In the genomic region with DNA sequence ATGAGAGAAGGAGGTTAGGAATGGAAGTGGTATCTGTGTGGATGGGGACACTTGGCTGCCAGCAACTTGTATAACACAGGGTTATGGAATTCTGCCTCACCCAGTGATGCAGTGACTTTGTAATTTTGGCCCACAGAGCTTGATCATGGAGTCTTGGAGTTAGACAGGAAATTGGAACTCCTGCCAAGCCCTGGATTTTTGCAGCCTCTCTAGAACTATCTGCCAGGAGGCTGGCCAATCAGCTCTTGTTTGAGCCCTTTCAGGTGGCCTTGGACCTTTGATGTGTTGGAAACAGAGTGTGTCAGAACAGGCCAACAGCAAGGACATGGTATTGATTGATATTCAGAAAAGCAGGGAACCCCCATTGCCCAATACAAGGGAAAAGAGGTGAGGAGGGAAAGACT, we compare ENCODE assay signal across 28 cellular contexts.
DNase-seq lines count a peak whose midpoint lies in the region; ATAC-seq and TF ChIP-seq lines count a peak whose summit lies in the region.
"Had no signal": no experiment of that assay in that cellular context is flagged by ENCODE, and none has a peak within 500 bp of the region (broad histone marks: within the 10 kb centered on the region; RNA-seq: fewer than 3 reads in every experiment).

No MANE protein-coding gene starts in this region.

- peak overlapping the region; percentile 88; the same call in 1 of the 2 replicates for H3K27ac ChIP-seq in KMS-11
- no peak overlapping the region for H3K27ac ChIP-seq in gastrocnemius medialis
- H3K27ac ChIP-seq: breast epithelium, pancreas, SJSA1, thoracic aorta, WERI-Rb-1 had no signal

- peaks cover 0 to 22% of the 10 kb centered on the region in 2 donors for H3K27me3 Mint-ChIP-seq in effector memory CD8-positive, alpha-beta T cell

- no peak overlapping the region for H3K4me3 ChIP-seq in KMS-11 (IDR thresholded peaks at IDR 0.05; ENCODE audit: insufficient read depth, low read depth, low read length)
- no peak overlapping the region for H3K4me3 ChIP-seq in gastrocnemius medialis
- H3K4me3 ChIP-seq: breast epithelium, lung, mucosa of descending colon, pancreas, SJSA1, thoracic aorta had no signal

- H3K4me1 Mint-ChIP-seq in effector memory CD8-positive, alpha-beta T cell (ENCODE audit: low read depth in 2 of 2) = peaks cover 49 to 55% of the 10 kb centered on the region in 2 donors

- H3K9me3 Mint-ChIP-seq in effector memory CD8-positive, alpha-beta T cell = peaks cover 1 to 7% of the 10 kb centered on the region in 2 donors

- in situ Hi-C loops in gastrocnemius medialis (cut with MboI; ENCODE audit: low sequenced_read_pairs in 4 of 4) = no loop called here

- H3K4me1 ChIP-seq in KMS-11 (ENCODE audit: low read depth, poor library complexity, severe bottlenecking) (peaks cover 38% of the 10 kb centered on the region), gastrocnemius medialis (no peaks in the 10 kb centered on the region)
- H3K4me1 ChIP-seq: breast epithelium, pancreas had no signal

- H3K36me3 ChIP-seq in KMS-11 (ENCODE audit: insufficient read depth) (no peaks in the 10 kb centered on the region), gastrocnemius medialis (no peaks in the 10 kb centered on the region)
- H3K36me3 ChIP-seq: breast epithelium, pancreas, SJSA1, thoracic aorta, WERI-Rb-1 had no signal

- H3K27ac Mint-ChIP-seq in effector memory CD8-positive, alpha-beta T cell = peak overlapping the region; percentile 92
- H3K27ac Mint-ChIP-seq: activated T-helper 2 cell treated with anti-CD3 and anti-CD28 coated beads, Interferon-gamma antibody, Interleukin-2, Interleukin-4, amounts not matched to agents 10 μg/mL and 5 μg/mL and 100 μg/mL, durations not matched to agents 14 hours and 24 hours and 36 hours; H9; nephron progenitor cell; stimulated activated naive B cell treated with anti-CD40 and anti-IgM and Interleukin-4, amounts not matched to agents 10 μg/mL and 1 μg/mL and 100 μg/mL, for 72 hours had no signal

- no peak overlapping the region for H3K4me2 ChIP-seq in KMS-11

- no peaks in the 10 kb centered on the region for H3K9me3 ChIP-seq in gastrocnemius medialis
- H3K9me3 ChIP-seq: mucosa of descending colon, pancreas, SJSA1, thoracic aorta had no signal

- peaks cover 5% of the 10 kb centered on the region for H3K36me3 Mint-ChIP-seq in effector memory CD8-positive, alpha-beta T cell (ENCODE audit: insufficient read depth)
- H3K36me3 Mint-ChIP-seq: activated naive CD4-positive, alpha-beta T cell treated with anti-CD3 and anti-CD28 coated beads, Interleukin-2, amount 50 U/mL, for 24 hours; CD8-positive, alpha-beta memory T cell; stimulated activated naive B cell treated with anti-CD40 and anti-IgM and Interleukin-4, amounts not matched to agents 10 μg/mL and 1 μg/mL and 100 μg/mL, for 72 hours had no signal

- no peak for TF ChIP-seq POLR2A in gastrocnemius medialis (IDR thresholded peaks at IDR 0.05)

- H3K27me3 ChIP-seq in KMS-11 (ENCODE audit: insufficient read depth, low read depth) (no peaks in the 10 kb centered on the region), gastrocnemius medialis (no peaks in the 10 kb centered on the region)
- H3K27me3 ChIP-seq: breast epithelium, pancreas, SJSA1 had no signal

- H4K20me1 ChIP-seq in KMS-11 (ENCODE audit: insufficient read depth) = no peaks in the 10 kb centered on the region

- H3K4me3 Mint-ChIP-seq in effector memory CD8-positive, alpha-beta T cell = peak overlapping the region; percentile 26 to 69
- H3K4me3 Mint-ChIP-seq: activated naive CD4-positive, alpha-beta T cell treated with anti-CD3 and anti-CD28 coated beads, Interleukin-2, amount 50 U/mL, for 24 hours; H9; nephron progenitor cell; stimulated activated naive B cell treated with anti-CD40 and anti-IgM and Interleukin-4, amounts not matched to agents 10 μg/mL and 1 μg/mL and 100 μg/mL, for 72 hours had no signal

- peak; percentile 64 for DNase-seq in A172 (ENCODE audit: low spot score)
- DNase-seq in effector memory CD8-positive, alpha-beta T cell = no peak
- peak; percentile 91 for DNase-seq in left lobe of liver (ENCODE audit: low spot score)
- no peak for DNase-seq in NCI-H510A treated with DMSO at 0.1 percent for 48 hours (lab: John Stamatoyannopoulos, UW)
- no peak for DNase-seq in gastrocnemius medialis
- no peak for DNase-seq in left ventricle myocardium superior
- DNase-seq in activated CD4-positive, alpha-beta T cell treated with anti-CD3 and anti-CD28 coated beads, Interleukin-2, amount 50 U/mL, for 1 hour = no peak
- DNase-seq: activated CD4-positive, alpha-beta T cell treated with anti-CD3 and anti-CD28 coated beads for 4 hours; amygdala; CD8-positive, alpha-beta memory T cell; EL; glutamatergic neuron; H9; mucosa of descending colon; NCI-H2107; NCI-H774; nephron progenitor cell; small intestine; stimulated activated naive B cell treated with anti-CD40 and anti-IgM and Interleukin-4, amounts not matched to agents 10 μg/mL and 1 μg/mL and 100 μg/mL, for 72 hours; WERI-Rb-1 had no signal

- intact Hi-C loops in gastrocnemius medialis (cut with DNase I; ENCODE audit: low total_unique reads) (no loop called here), left ventricle myocardium superior (cut with micrococcal nuclease) (no loop called here)

- no peak overlapping the region for H3K9ac ChIP-seq in KMS-11

- ATAC-seq in effector memory CD8-positive, alpha-beta T cell (replicated peaks) = no peak
- peak; percentile 56 for ATAC-seq in left lobe of liver
- ATAC-seq in gastrocnemius medialis = no peak
- ATAC-seq in left ventricle myocardium superior = no peak
- ATAC-seq: mucosa of descending colon; stimulated activated naive B cell treated with anti-CD40 and anti-IgM and Interleukin-4, amounts not matched to agents 10 μg/mL and 1 μg/mL and 100 μg/mL, for 72 hours had no signal

- H3K79me2 ChIP-seq in KMS-11 (ENCODE audit: insufficient read depth, low read depth) = no peaks in the 10 kb centered on the region

- no peak for TF ChIP-seq CTCF in KMS-11 (conservative IDR thresholded peaks at IDR 0.05; ENCODE audit: low read depth, low read length)
- no peak for TF ChIP-seq CTCF in gastrocnemius medialis (IDR thresholded peaks at IDR 0.05 in 4 of 5, conservative IDR thresholded peaks at IDR 0.05 in 1 of 5)

- H2AFZ ChIP-seq in KMS-11 (ENCODE audit: low read depth) = no peak overlapping the region

Comparison
In these comparisons a context has a peak if more than half of its experiments do, and no peak if none do; other contexts are left out.
1. DNase-seq: peak in A172 (single experiment) and left lobe of liver (single experiment); none in effector memory CD8-positive, alpha-beta T cell (0 of 3), NCI-H510A treated with DMSO at 0.1 percent for 48 hours (single experiment), gastrocnemius medialis (0 of 2), left ventricle myocardium superior (single experiment) and activated CD4-positive, alpha-beta T cell treated with anti-CD3 and anti-CD28 coated beads, Interleukin-2, amount 50 U/mL, for 1 hour (single experiment).